1 cellular context compared by ENCODE assay signal in the genomic region with DNA sequence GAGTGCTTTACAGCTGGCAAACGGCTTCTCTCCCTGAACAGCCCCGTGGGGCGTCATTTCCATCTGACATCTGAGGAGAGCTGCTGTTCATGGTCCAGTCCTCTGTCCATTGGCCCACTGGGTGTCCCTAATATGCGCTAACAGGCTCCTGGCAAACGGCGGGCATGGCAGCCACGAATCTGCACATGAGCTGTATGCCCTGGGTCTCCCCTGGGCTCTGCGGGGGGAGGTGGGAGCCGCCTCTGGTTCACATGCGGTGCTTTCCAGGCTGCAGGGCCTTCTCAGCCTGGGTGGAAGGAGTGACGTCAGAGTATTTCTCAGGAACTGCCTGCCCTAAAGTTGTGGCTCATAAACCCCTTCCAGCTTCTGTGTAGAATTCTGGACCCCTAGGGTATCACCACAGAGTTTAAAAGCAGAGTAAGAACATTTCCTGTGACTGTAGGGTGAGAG.
TF ChIP-seq lines count a peak whose summit lies in the region.

No MANE protein-coding gene starts in this region.

TF ChIP-seq in HEK293, 187 proteins besides CTCF, POLR2A, EP300 and RAD21 (continued from another document and continues in another):
- TF ChIP-seq ZNF184 (tag by site-specific recombination; IDR thresholded peaks at IDR 0.05) = no peak
- TF ChIP-seq BCL11A (tag by site-specific recombination; IDR thresholded peaks at IDR 0.05; ENCODE audit: low read depth) = no peak
- TF ChIP-seq, protein P1, sequence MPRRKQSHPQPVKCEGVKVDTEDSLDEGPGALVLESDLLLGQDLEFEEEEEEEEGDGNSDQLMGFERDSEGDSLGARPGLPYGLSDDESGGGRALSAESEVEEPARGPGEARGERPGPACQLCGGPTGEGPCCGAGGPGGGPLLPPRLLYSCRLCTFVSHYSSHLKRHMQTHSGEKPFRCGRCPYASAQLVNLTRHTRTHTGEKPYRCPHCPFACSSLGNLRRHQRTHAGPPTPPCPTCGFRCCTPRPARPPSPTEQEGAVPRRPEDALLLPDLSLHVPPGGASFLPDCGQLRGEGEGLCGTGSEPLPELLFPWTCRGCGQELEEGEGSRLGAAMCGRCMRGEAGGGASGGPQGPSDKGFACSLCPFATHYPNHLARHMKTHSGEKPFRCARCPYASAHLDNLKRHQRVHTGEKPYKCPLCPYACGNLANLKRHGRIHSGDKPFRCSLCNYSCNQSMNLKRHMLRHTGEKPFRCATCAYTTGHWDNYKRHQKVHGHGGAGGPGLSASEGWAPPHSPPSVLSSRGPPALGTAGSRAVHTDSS (tag by site-specific recombination; IDR thresholded peaks at IDR 0.05) = no peak
- TF ChIP-seq YY2 (tag by site-specific recombination; IDR thresholded peaks at IDR 0.05) = no peak
- TF ChIP-seq, protein P2, sequence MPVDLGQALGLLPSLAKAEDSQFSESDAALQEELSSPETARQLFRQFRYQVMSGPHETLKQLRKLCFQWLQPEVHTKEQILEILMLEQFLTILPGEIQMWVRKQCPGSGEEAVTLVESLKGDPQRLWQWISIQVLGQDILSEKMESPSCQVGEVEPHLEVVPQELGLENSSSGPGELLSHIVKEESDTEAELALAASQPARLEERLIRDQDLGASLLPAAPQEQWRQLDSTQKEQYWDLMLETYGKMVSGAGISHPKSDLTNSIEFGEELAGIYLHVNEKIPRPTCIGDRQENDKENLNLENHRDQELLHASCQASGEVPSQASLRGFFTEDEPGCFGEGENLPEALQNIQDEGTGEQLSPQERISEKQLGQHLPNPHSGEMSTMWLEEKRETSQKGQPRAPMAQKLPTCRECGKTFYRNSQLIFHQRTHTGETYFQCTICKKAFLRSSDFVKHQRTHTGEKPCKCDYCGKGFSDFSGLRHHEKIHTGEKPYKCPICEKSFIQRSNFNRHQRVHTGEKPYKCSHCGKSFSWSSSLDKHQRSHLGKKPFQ (tag by site-specific recombination; IDR thresholded peaks at IDR 0.05) = peak; percentile 82
- no peak for TF ChIP-seq ZNF792 (tag by site-specific recombination; IDR thresholded peaks at IDR 0.05)
- peak; percentile 74 for TF ChIP-seq ZBTB21 (tag by site-specific recombination; IDR thresholded peaks at IDR 0.05)
- no peak for TF ChIP-seq KLF8 (tag by site-specific recombination; IDR thresholded peaks at IDR 0.05)
- TF ChIP-seq MYNN (tag by site-specific recombination; IDR thresholded peaks at IDR 0.05; ENCODE audit: borderline replicate concordance) = no peak
- peak; percentile 92 for TF ChIP-seq ZNF335 (tag by site-specific recombination; conservative IDR thresholded peaks at IDR 0.05)
- no peak for TF ChIP-seq ZNF292 (tag by site-specific recombination; IDR thresholded peaks at IDR 0.05; ENCODE audit: borderline replicate concordance, low read depth)
- TF ChIP-seq WT1 (tag by site-specific recombination; IDR thresholded peaks at IDR 0.05) = peak; percentile 49; the same call in 1 of the 2 replicates
- no peak for TF ChIP-seq ZNF354C (tag by site-specific recombination; IDR thresholded peaks at IDR 0.05; ENCODE audit: borderline replicate concordance, low read depth)
- no peak for TF ChIP-seq ZNF132 (tag by site-specific recombination; IDR thresholded peaks at IDR 0.05; ENCODE audit: borderline replicate concordance)
- TF ChIP-seq ZNF521 (tag by site-specific recombination; IDR thresholded peaks at IDR 0.05) = no peak
- no peak for TF ChIP-seq ZNF48 (tag by site-specific recombination; IDR thresholded peaks at IDR 0.05)
- TF ChIP-seq ZNF555 (tag by site-specific recombination; conservative IDR thresholded peaks at IDR 0.05) = no peak
- TF ChIP-seq, protein P3, sequence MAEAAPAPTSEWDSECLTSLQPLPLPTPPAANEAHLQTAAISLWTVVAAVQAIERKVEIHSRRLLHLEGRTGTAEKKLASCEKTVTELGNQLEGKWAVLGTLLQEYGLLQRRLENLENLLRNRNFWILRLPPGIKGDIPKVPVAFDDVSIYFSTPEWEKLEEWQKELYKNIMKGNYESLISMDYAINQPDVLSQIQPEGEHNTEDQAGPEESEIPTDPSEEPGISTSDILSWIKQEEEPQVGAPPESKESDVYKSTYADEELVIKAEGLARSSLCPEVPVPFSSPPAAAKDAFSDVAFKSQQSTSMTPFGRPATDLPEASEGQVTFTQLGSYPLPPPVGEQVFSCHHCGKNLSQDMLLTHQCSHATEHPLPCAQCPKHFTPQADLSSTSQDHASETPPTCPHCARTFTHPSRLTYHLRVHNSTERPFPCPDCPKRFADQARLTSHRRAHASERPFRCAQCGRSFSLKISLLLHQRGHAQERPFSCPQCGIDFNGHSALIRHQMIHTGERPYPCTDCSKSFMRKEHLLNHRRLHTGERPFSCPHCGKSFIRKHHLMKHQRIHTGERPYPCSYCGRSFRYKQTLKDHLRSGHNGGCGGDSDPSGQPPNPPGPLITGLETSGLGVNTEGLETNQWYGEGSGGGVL (tag by site-specific recombination; IDR thresholded peaks at IDR 0.05) = no peak
- peak; percentile 39 for TF ChIP-seq ZBTB17 (tag by site-specific recombination; IDR thresholded peaks at IDR 0.05)
- TF ChIP-seq MZF1 (tag by site-specific recombination; IDR thresholded peaks at IDR 0.05; ENCODE audit: borderline replicate concordance) = no peak
- TF ChIP-seq, protein P4, sequence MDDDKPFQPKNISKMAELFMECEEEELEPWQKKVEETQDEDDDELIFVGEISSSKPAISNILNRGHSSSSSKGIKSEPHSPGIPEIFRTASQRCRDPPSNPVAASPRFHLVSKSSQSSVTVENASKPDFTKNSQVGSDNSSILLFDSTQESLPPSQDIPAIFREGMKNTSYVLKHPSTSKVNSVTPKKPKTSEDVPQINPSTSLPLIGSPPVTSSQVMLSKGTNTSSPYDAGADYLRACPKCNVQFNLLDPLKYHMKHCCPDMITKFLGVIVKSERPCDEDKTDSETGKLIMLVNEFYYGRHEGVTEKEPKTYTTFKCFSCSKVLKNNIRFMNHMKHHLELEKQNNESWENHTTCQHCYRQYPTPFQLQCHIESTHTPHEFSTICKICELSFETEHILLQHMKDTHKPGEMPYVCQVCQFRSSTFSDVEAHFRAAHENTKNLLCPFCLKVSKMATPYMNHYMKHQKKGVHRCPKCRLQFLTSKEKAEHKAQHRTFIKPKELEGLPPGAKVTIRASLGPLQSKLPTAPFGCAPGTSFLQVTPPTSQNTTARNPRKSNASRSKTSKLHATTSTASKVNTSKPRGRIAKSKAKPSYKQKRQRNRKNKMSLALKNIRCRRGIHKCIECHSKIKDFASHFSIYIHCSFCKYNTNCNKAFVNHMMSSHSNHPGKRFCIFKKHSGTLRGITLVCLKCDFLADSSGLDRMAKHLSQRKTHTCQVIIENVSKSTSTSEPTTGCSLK (tag by site-specific recombination; IDR thresholded peaks at IDR 0.05) = no peak
- no peak for TF ChIP-seq ZNF707 (tag by site-specific recombination; IDR thresholded peaks at IDR 0.05)
- no peak for TF ChIP-seq ZNF791 (tag by site-specific recombination; IDR thresholded peaks at IDR 0.05)
- no peak for TF ChIP-seq KLF9 (tag by site-specific recombination; IDR thresholded peaks at IDR 0.05; ENCODE audit: low read depth)
- peak; percentile 11; the same call in 1 of the 2 replicates for TF ChIP-seq ZNF394 (tag by site-specific recombination; IDR thresholded peaks at IDR 0.05; ENCODE audit: borderline replicate concordance)
- no peak for TF ChIP-seq ZNF311 (tag by site-specific recombination; IDR thresholded peaks at IDR 0.05; ENCODE audit: borderline replicate concordance)
- TF ChIP-seq, protein P5, sequence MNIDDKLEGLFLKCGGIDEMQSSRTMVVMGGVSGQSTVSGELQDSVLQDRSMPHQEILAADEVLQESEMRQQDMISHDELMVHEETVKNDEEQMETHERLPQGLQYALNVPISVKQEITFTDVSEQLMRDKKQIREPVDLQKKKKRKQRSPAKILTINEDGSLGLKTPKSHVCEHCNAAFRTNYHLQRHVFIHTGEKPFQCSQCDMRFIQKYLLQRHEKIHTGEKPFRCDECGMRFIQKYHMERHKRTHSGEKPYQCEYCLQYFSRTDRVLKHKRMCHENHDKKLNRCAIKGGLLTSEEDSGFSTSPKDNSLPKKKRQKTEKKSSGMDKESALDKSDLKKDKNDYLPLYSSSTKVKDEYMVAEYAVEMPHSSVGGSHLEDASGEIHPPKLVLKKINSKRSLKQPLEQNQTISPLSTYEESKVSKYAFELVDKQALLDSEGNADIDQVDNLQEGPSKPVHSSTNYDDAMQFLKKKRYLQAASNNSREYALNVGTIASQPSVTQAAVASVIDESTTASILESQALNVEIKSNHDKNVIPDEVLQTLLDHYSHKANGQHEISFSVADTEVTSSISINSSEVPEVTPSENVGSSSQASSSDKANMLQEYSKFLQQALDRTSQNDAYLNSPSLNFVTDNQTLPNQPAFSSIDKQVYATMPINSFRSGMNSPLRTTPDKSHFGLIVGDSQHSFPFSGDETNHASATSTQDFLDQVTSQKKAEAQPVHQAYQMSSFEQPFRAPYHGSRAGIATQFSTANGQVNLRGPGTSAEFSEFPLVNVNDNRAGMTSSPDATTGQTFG (tag by site-specific recombination; IDR thresholded peaks at IDR 0.05; ENCODE audit: borderline replicate concordance) = no peak
- TF ChIP-seq KLF16 (tag by site-specific recombination; IDR thresholded peaks at IDR 0.05) = no peak
- no peak for TF ChIP-seq ZNF155 (tag by site-specific recombination; IDR thresholded peaks at IDR 0.05)
- TF ChIP-seq, protein P6, sequence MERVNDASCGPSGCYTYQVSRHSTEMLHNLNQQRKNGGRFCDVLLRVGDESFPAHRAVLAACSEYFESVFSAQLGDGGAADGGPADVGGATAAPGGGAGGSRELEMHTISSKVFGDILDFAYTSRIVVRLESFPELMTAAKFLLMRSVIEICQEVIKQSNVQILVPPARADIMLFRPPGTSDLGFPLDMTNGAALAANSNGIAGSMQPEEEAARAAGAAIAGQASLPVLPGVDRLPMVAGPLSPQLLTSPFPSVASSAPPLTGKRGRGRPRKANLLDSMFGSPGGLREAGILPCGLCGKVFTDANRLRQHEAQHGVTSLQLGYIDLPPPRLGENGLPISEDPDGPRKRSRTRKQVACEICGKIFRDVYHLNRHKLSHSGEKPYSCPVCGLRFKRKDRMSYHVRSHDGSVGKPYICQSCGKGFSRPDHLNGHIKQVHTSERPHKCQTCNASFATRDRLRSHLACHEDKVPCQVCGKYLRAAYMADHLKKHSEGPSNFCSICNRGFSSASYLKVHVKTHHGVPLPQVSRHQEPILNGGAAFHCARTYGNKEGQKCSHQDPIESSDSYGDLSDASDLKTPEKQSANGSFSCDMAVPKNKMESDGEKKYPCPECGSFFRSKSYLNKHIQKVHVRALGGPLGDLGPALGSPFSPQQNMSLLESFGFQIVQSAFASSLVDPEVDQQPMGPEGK (tag by site-specific recombination; IDR thresholded peaks at IDR 0.05) = peak; percentile 63; the same call in 1 of the 2 replicates
- no peak for TF ChIP-seq ZNF677 (tag by site-specific recombination; IDR thresholded peaks at IDR 0.05)
- no peak for TF ChIP-seq ZNF202 (tag by site-specific recombination; IDR thresholded peaks at IDR 0.05; ENCODE audit: borderline replicate concordance)
- TF ChIP-seq ZNF473 (tag by site-specific recombination; IDR thresholded peaks at IDR 0.05) = no peak
- no peak for TF ChIP-seq ZNF169 (tag by site-specific recombination; IDR thresholded peaks at IDR 0.05)
- TF ChIP-seq ZFHX2 (tag by site-specific recombination; conservative IDR thresholded peaks at IDR 0.05) = no peak
- TF ChIP-seq ZNF624 (tag by site-specific recombination; IDR thresholded peaks at IDR 0.05) = no peak
- TF ChIP-seq SP7 (tag by site-specific recombination; IDR thresholded peaks at IDR 0.05) = peak; percentile 79
- TF ChIP-seq, protein P7, sequence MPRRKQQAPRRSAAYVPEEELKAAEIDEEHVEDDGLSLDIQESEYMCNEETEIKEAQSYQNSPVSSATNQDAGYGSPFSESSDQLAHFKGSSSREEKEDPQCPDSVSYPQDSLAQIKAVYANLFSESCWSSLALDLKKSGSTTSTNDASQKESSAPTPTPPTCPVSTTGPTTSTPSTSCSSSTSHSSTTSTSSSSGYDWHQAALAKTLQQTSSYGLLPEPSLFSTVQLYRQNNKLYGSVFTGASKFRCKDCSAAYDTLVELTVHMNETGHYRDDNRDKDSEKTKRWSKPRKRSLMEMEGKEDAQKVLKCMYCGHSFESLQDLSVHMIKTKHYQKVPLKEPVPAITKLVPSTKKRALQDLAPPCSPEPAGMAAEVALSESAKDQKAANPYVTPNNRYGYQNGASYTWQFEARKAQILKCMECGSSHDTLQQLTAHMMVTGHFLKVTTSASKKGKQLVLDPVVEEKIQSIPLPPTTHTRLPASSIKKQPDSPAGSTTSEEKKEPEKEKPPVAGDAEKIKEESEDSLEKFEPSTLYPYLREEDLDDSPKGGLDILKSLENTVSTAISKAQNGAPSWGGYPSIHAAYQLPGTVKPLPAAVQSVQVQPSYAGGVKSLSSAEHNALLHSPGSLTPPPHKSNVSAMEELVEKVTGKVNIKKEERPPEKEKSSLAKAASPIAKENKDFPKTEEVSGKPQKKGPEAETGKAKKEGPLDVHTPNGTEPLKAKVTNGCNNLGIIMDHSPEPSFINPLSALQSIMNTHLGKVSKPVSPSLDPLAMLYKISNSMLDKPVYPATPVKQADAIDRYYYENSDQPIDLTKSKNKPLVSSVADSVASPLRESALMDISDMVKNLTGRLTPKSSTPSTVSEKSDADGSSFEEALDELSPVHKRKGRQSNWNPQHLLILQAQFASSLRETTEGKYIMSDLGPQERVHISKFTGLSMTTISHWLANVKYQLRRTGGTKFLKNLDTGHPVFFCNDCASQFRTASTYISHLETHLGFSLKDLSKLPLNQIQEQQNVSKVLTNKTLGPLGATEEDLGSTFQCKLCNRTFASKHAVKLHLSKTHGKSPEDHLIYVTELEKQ (tag by site-specific recombination; IDR thresholded peaks at IDR 0.05; ENCODE audit: borderline replicate concordance) = no peak
- 0 out of 2 replicates have a peak, but pooled peaks have one; percentile 29 for TF ChIP-seq ZSCAN30 (tag by site-specific recombination; IDR thresholded peaks at IDR 0.05)
- no peak for TF ChIP-seq ZNF777 (tag by site-specific recombination; IDR thresholded peaks at IDR 0.05; ENCODE audit: borderline replicate concordance)
- no peak for TF ChIP-seq TCF7L2 (IDR thresholded peaks at IDR 0.05; ENCODE audit: borderline replicate concordance, low read depth, low read length)
- TF ChIP-seq YY1 (tag by site-specific recombination; IDR thresholded peaks at IDR 0.05) = no peak
- TF ChIP-seq ZNF37A (tag by site-specific recombination; IDR thresholded peaks at IDR 0.05) = no peak
- TF ChIP-seq ZIC2 (tag by site-specific recombination; IDR thresholded peaks at IDR 0.05) = peak; percentile 88
- no peak for TF ChIP-seq ZNF548 (tag by site-specific recombination; IDR thresholded peaks at IDR 0.05)
- TF ChIP-seq, protein P8, sequence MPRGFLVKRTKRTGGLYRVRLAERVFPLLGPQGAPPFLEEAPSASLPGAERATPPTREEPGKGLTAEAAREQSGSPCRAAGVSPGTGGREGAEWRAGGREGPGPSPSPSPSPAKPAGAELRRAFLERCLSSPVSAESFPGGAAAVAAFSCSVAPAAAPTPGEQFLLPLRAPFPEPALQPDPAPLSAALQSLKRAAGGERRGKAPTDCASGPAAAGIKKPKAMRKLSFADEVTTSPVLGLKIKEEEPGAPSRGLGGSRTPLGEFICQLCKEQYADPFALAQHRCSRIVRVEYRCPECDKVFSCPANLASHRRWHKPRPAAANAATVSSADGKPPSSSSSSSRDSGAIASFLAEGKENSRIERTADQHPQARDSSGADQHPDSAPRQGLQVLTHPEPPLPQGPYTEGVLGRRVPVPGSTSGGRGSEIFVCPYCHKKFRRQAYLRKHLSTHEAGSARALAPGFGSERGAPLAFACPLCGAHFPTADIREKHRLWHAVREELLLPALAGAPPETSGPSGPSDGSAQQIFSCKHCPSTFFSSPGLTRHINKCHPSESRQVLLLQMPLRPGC (tag by site-specific recombination; IDR thresholded peaks at IDR 0.05) = no peak
- no peak for TF ChIP-seq SP3 (tag by site-specific recombination; IDR thresholded peaks at IDR 0.05)
- TF ChIP-seq ZBTB20 (tag by site-specific recombination; IDR thresholded peaks at IDR 0.05) = peak; percentile 91
